Comparison of ENCODE assay signal across 15 cellular contexts in the genomic region with DNA sequence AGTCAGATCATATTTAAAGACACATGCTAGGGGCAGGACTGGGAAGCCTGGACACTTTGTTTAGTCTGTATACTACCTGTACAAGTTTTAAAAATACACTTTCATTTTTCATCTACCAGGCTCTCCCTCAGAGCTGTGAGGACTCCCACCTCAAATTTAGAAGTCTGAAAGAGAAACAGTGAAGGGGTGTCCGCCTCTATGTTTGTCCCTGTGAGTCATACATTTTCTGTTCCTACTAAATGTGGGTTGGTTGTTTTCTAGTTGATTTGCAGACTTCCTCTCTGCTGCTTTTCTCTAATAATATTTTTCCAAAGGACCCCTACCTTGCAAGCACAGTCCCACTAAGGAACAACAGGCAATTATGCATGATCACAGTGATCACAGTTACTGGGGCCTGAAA.
DNase-seq lines count a peak whose midpoint lies in the region; ATAC-seq and TF ChIP-seq lines count a peak whose summit lies in the region.
"Had no signal": no experiment of that assay in that cellular context is flagged by ENCODE, and none has a peak within 500 bp of the region (broad histone marks: within the 10 kb centered on the region; RNA-seq: fewer than 3 reads in every experiment).

No MANE protein-coding gene starts in this region.

- H2AFZ ChIP-seq in GM23248 = no peak overlapping the region

- no peak overlapping the region for H3K9ac ChIP-seq in GM23248

- intact Hi-C loops in heart right ventricle (cut with DNase I) (no loop called here), vagina (cut with DNase I) (no loop called here)

- H3K36me3 ChIP-seq in GM23248 (ENCODE audit: low read depth) = no peaks in the 10 kb centered on the region
- no peaks in the 10 kb centered on the region for H3K36me3 ChIP-seq in heart right ventricle
- no peaks in the 10 kb centered on the region for H3K36me3 ChIP-seq in vagina

- no peaks in the 10 kb centered on the region for H3K79me2 ChIP-seq in GM23248 (ENCODE audit: insufficient read depth)

- ATAC-seq in GM19043 (IDR thresholded peaks at IDR 0.05; ENCODE audit: low read depth, unreplicated experiment) (peak; percentile 93), HG03196 (IDR thresholded peaks at IDR 0.05; ENCODE audit: unreplicated experiment) (peak; percentile 93), heart right ventricle (no peak)
- ATAC-seq: naive thymus-derived CD4-positive, alpha-beta T cell had no signal

- no peak for TF ChIP-seq CTCF in heart right ventricle (IDR thresholded peaks at IDR 0.05)
- no peak for TF ChIP-seq CTCF in vagina (IDR thresholded peaks at IDR 0.05)

- no peaks in the 10 kb centered on the region for H3K9me3 ChIP-seq in GM23248 (ENCODE audit: low read depth)
- no peaks in the 10 kb centered on the region for H3K9me3 ChIP-seq in heart right ventricle
- no peaks in the 10 kb centered on the region for H3K9me3 ChIP-seq in vagina

- no peak overlapping the region for H3K27ac ChIP-seq in GM23248
- H3K27ac ChIP-seq in heart right ventricle = no peak overlapping the region
- no peak overlapping the region for H3K27ac ChIP-seq in vagina
- H3K27ac ChIP-seq: epithelial cell of prostate, HL-60 had no signal

- 81 to 88% methylated on average over 1 of the region's 1 CpG for WGBS in GM23248 (ENCODE audit: low coverage in 1 of 2, low lambda C conversion rate in 2 of 2, missing lambda C conversion rate in 2 of 2), 2 experiments
- 82 to 84% methylated on average over 1 of the region's 1 CpG for WGBS in heart right ventricle, 2 donors

- H3K4me1 ChIP-seq in GM23248 (ENCODE audit: insufficient read depth) = no peaks in the 10 kb centered on the region
- peaks cover 0 to 8% (median 0%) of the 10 kb centered on the region in 9 donors for H3K4me1 ChIP-seq in heart right ventricle
- H3K4me1 ChIP-seq in vagina = no peaks in the 10 kb centered on the region

- H3F3A ChIP-seq in GM23248 (ENCODE audit: insufficient read depth) = no peaks in the 10 kb centered on the region

- TF ChIP-seq POLR2A in vagina (IDR thresholded peaks at IDR 0.05) = no peak

- no peak overlapping the region for H3K4me2 ChIP-seq in GM23248 (ENCODE audit: unreplicated experiment)

- H3K27me3 ChIP-seq in GM23248 (replicated peaks; ENCODE audit: insufficient read depth) (no peaks in the 10 kb centered on the region), heart right ventricle (peaks cover 0 to 3% (median 0%) of the 10 kb centered on the region in 7 donors), vagina (no peaks in the 10 kb centered on the region)

- H4K20me1 ChIP-seq in GM23248 (ENCODE audit: insufficient read depth) = no peaks in the 10 kb centered on the region

- H3K4me3 ChIP-seq in GM23248 = no peak overlapping the region
- no peak overlapping the region for H3K4me3 ChIP-seq in heart right ventricle
- no peak overlapping the region for H3K4me3 ChIP-seq in vagina

- no peaks in the 10 kb centered on the region for H3K9me2 ChIP-seq in GM23248 (ENCODE audit: insufficient read depth)

- in situ Hi-C loops in GM23248 (cut with MboI) = no loop called here

- DNase-seq in CD1c-positive myeloid dendritic cell (ENCODE audit: extremely low spot score) (peak; percentile 35), GM23248 (peak; percentile 2), heart right ventricle (no peak), vagina (ENCODE audit: extremely low spot score in 2 of 2) (no peak), SIG-M5 (lab: John Stamatoyannopoulos, UW) (no peak)
- DNase-seq in activated naive CD4-positive, alpha-beta T cell (lab: John Stamatoyannopoulos, UW) = no peak
- DNase-seq: activated T-cell treated with anti-CD3 and anti-CD28 coated beads, Interleukin-2, amount 50 U/mL, for 24 hours; immature natural killer cell; naive thymus-derived CD4-positive, alpha-beta T cell; OCI-M1; stimulated activated CD4-positive, alpha-beta T cell treated with anti-CD3 and anti-CD28 coated beads, Interleukin-12 subunit alpha, Interleukin-12 subunit beta, amount 100 ng/mL, for 4 hours had no signal

Comparison
In these comparisons a context has a peak if more than half of its experiments do, and no peak if none do; other contexts are left out.
1. DNase-seq: peak in CD1c-positive myeloid dendritic cell (single experiment) and GM23248 (single experiment); none in heart right ventricle (0 of 2), activated naive CD4-positive, alpha-beta T cell (0 of 4), vagina (0 of 2) and SIG-M5 (single experiment).
2. ATAC-seq: peak in GM19043 (single experiment) and HG03196 (single experiment); none in heart right ventricle (0 of 8).